3 cellular contexts compared by ENCODE assay signal in genomic region chr19:49049011-49049410, GRCh38. TPM values are rescaled to one million over a fixed set of nuclear protein-coding genes. Genes with fewer than 3 reads are reported as not detected.
"Had no signal": no experiment of that assay in that cellular context is flagged by ENCODE, and none has a peak within 500 bp of the region (broad histone marks: within the 10 kb centered on the region; RNA-seq: fewer than 3 reads in every experiment).

Gene CGB8, minus strand, starts transcription at chr19:49049111. Its CDS starts 372 bp downstream, at chr19:49048739.

RNA-seq across cellular contexts. Expression of gene CGB8, which starts in this region (rescaled TPM):
- total RNA-seq: H7, IMR-90, K562 had no signal
- polyA plus RNA-seq: K562 had no signal
